17 cellular contexts compared by ENCODE assay signal in the genomic region with DNA sequence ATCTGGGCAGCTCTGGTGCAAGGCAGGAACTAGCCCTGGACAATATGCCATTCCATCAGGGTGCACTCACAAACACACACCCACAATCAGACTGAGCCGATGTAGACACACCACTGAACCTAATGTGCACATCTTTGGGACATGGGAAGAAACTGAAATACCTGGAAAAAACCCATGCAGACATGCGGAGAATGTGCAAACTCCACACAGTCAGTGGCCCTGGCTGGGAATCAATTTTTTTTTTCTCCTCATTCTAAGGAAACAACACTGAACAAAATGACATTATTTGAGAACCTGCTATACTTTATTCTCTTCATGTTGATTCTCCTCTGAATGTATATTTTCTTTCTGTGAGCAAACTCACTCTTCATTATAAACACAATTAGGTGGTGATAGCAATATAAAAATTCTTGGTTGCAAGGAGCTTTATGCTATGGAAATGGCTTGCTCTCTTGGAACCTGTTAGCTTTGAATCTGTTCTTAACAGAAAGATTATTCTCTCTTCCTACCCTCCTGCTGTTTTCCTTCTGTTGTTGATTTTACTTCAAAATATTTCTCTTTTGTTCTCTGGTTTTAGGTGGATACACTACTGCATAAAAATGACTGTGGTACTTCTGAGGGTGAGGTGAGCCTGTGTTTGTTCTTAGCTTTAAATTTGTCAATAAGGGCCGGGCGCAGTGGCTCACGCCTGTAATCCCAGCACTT. TPM values are rescaled to one million over a fixed set of nuclear protein-coding genes. Genes with fewer than 3 reads are reported as not detected.
DNase-seq lines count a peak whose midpoint lies in the region; ATAC-seq and TF ChIP-seq lines count a peak whose summit lies in the region.
"Had no signal": no experiment of that assay in that cellular context is flagged by ENCODE, and none has a peak within 500 bp of the region (broad histone marks: within the 10 kb centered on the region; RNA-seq: fewer than 3 reads in every experiment).

No MANE protein-coding gene starts in this region.

- H3K9me3 ChIP-seq in ovary: no peaks in the 10 kb centered on the region
- H3K9me3 ChIP-seq: BLaER1, Caco-2 had no signal

- TF ChIP-seq EP300 in ovary (IDR thresholded peaks at IDR 0.05): no peak

- no peaks in the 10 kb centered on the region for H3K27me3 ChIP-seq in ovary
- H3K27me3 ChIP-seq: BLaER1 had no signal

- peaks cover 3% of the 10 kb centered on the region for H3K9me3 Mint-ChIP-seq in progenitor cell of endocrine pancreas (ENCODE audit: low read depth)
- no peaks in the 10 kb centered on the region for H3K9me3 Mint-ChIP-seq in natural killer cell
- H3K9me3 Mint-ChIP-seq: CD8-positive, alpha-beta memory T cell had no signal

- H3K36me3 ChIP-seq in ovary: no peaks in the 10 kb centered on the region
- H3K36me3 ChIP-seq: BLaER1 had no signal

- POLR2A ChIA-PET in RWPE1 (lab: Yijun Ruan, JAX; ENCODE audit: low non-redundant PET): interaction anchor here (0.7 kb wide), 1 partner anchor 754 kb away, joined by 9 read pairs; no protein-coding TSS in a partner anchor

- H3K4me3 ChIP-seq in ovary: no peak overlapping the region
- H3K4me3 ChIP-seq: BLaER1, GM23248 had no signal

- H3K27ac Mint-ChIP-seq in progenitor cell of endocrine pancreas (peak overlapping the region; percentile 6), natural killer cell (no peak overlapping the region)

- H3K36me3 Mint-ChIP-seq in progenitor cell of endocrine pancreas (ENCODE audit: insufficient read depth) (no peaks in the 10 kb centered on the region), natural killer cell (no peaks in the 10 kb centered on the region)

- DNase-seq in DMS53 (lab: John Stamatoyannopoulos, UW) (peak; percentile 9), DMS53 treated with DMSO at 0.1 percent for 48 hours (lab: John Stamatoyannopoulos, UW; ENCODE audit: unreplicated experiment) (no peak), NCI-H69 (lab: John Stamatoyannopoulos, UW) (peak; percentile 2), cerebellar cortex (ENCODE audit: low spot score) (peak; percentile 76), progenitor cell of endocrine pancreas (ENCODE audit: low spot score, unreplicated experiment) (no peak), natural killer cell (no peak), RWPE1 (ENCODE audit: low spot score) (no peak), ovary (no peak)
- DNase-seq: AML-193; Caco-2; CD8-positive, alpha-beta memory T cell; DND-41; GF-D8; GM23248 had no signal

- H3K4me3 Mint-ChIP-seq in progenitor cell of endocrine pancreas (ENCODE audit: low read depth): no peak overlapping the region
- no peak overlapping the region for H3K4me3 Mint-ChIP-seq in natural killer cell
- H3K4me3 Mint-ChIP-seq: CD8-positive, alpha-beta memory T cell; H9 had no signal

- H3K27me3 Mint-ChIP-seq in progenitor cell of endocrine pancreas (no peaks in the 10 kb centered on the region), natural killer cell (ENCODE audit: low read depth in 2 of 2) (peaks cover 0 to 5% of the 10 kb centered on the region in 2 donors)
- H3K27me3 Mint-ChIP-seq: CD8-positive, alpha-beta memory T cell had no signal

- H3K4me1 Mint-ChIP-seq in progenitor cell of endocrine pancreas (ENCODE audit: low read depth) (peaks cover 8% of the 10 kb centered on the region), natural killer cell (no peaks in the 10 kb centered on the region)
- H3K4me1 Mint-ChIP-seq: CD8-positive, alpha-beta memory T cell had no signal

- intact Hi-C loops in natural killer cell (cut with micrococcal nuclease): no loop called here
- intact Hi-C loops in ovary (cut with DNase I): no loop called here

- CTCF ChIA-PET in RWPE1 (lab: Yijun Ruan, JAX): interaction anchor here (0.6 to 0.7 kb wide), 3 partner anchors 175 to 1019 kb away, joined by 3 to 4 read pairs (median 3); no protein-coding TSS in a partner anchor

- TF ChIP-seq POLR2A in ovary (IDR thresholded peaks at IDR 0.05): no peak

- H3K27ac ChIP-seq in RWPE1 (no peak overlapping the region), ovary (no peak overlapping the region)
- H3K27ac ChIP-seq: 22Rv1, BLaER1, GM23248 had no signal

- WGBS in ovary, 3 donors: 84 to 92% (median 91%) methylated on average over 5 of the region's 5 CpGs

- H3K4me1 ChIP-seq in ovary (ENCODE audit: insufficient read depth): peaks cover 2% of the 10 kb centered on the region
- H3K4me1 ChIP-seq: BLaER1 had no signal

- ATAC-seq in natural killer cell: no peak

- TF ChIP-seq CTCF in progenitor cell of endocrine pancreas (IDR thresholded peaks at IDR 0.05; ENCODE audit: unreplicated experiment): no peak
- no peak for TF ChIP-seq CTCF in natural killer cell (IDR thresholded peaks at IDR 0.05)
- TF ChIP-seq CTCF in RWPE1 (conservative IDR thresholded peaks at IDR 0.05; ENCODE audit: low read depth): no peak
- TF ChIP-seq CTCF in ovary (IDR thresholded peaks at IDR 0.05): no peak

RNA-seq across cellular contexts. Expression of gene MICU1, which starts 33.0 kb away (rescaled TPM):
- total RNA-seq in progenitor cell of endocrine pancreas: 60.4 and 63.3 TPM in 2 replicates
- total RNA-seq in natural killer cell: 10 to 100 TPM; 27.9 to 30.9 (median 29.4) TPM
- total RNA-seq in ovary: 10 to 100 TPM; 29.9 to 51.8 (median 44.5) TPM
- 100 to 1,000 TPM in 1 of 2 donors, 10 to 100 TPM in 1; 42.4 to 117 TPM for polyA plus RNA-seq in ovary

RNA-seq across cellular contexts. Expression of gene MCU, which starts 33.1 kb away (rescaled TPM):
- total RNA-seq in progenitor cell of endocrine pancreas (63.8 and 66.2 TPM in 2 replicates), natural killer cell (10 to 100 TPM; 13.1 to 15.6 (median 14.1) TPM), ovary (10 to 100 TPM; 10.9 to 17.8 (median 12.8) TPM)
- polyA plus RNA-seq in ovary: 10 to 100 TPM; 10.3 to 27.1 TPM

Comparison
In these comparisons a context has a peak if more than half of its experiments do, and no peak if none do; other contexts are left out.
1. DNase-seq: peak in DMS53 (single experiment), NCI-H69 (single experiment) and cerebellar cortex (single experiment); none in DMS53 treated with DMSO at 0.1 percent for 48 hours (single experiment), progenitor cell of endocrine pancreas (single experiment), natural killer cell (single experiment), RWPE1 (single experiment) and ovary (0 of 5).